8 cellular contexts compared by ENCODE assay signal in the genomic region with DNA sequence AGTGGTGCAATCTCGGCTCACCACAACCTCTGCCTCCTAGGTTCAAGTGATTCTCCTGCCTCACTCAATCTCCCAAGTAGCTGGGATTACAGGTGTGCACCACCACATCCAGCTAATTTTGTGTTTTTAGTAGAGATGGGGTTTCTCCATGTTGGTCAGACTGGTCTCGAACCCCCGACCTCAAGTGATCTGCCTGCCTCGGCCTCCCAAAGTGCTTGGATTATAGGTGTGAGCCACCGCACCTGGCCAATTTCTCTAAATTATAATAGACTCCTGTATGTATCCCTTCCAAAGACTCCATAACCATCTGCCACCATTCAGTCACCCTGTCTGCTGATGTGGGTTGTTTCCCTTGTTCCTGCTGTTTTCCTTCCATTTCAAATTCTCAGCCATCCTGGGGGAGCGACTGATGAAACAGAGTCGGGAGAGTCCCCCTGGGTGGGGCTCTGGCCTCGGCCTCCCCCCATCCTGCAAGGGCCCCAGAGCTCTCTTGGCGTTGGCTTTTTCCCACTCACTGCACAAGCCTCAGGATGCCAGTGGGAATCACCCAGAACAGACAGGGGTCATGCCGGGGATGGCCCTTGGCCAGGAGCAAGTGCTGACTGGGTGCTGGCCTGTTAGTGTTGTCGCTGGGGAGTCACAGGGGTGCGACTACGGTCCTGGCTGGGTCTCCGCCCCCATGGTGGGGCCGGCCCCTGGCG. TPM values are rescaled to one million over a fixed set of nuclear protein-coding genes. Genes with fewer than 3 reads are reported as not detected.
DNase-seq lines count a peak whose midpoint lies in the region; ATAC-seq and TF ChIP-seq lines count a peak whose summit lies in the region.
"Not testable (repeated sequence)": the region's sequence is repeated elsewhere in the genome, so short reads cannot be mapped to it uniquely, and the experiment has no call there.

No MANE protein-coding gene starts in this region.

- peak overlapping the region; percentile 66 for H3K4me2 ChIP-seq in BLaER1

- H3K36me3 ChIP-seq in BLaER1 (peaks cover 95% of the 10 kb centered on the region), Peyer's patch (peaks cover 0 to 70% (median 0%) of the 10 kb centered on the region in 3 donors), adipocyte (ENCODE audit: control insufficient read depth, insufficient read depth, low read length, severe bottlenecking) (peaks cover 72% of the 10 kb centered on the region), gastroesophageal sphincter (peaks cover 0 to 89% of the 10 kb centered on the region in 2 donors), right atrium auricular region (peaks cover 49% of the 10 kb centered on the region), sigmoid colon (peaks cover 0 to 83% (median 11%) of the 10 kb centered on the region in 4 donors)

- 94 to 100% methylated on average over 1 to 5 of the region's 16 CpGs for WGBS in gastroesophageal sphincter (ENCODE audit: low coverage in 1 of 2), 2 donors
- 87 to 90% methylated on average over 16 of the region's 16 CpGs for WGBS in sigmoid colon, 2 donors

- not testable (repeated sequence) for TF ChIP-seq EP300 in gastroesophageal sphincter (IDR thresholded peaks at IDR 0.05); sigmoid colon (IDR thresholded peaks at IDR 0.05)

- DNase-seq in Peyer's patch = peak in 2 of 3 donors; percentile 12 to 40
- not testable (repeated sequence) for DNase-seq in adipocyte (ENCODE audit: low read depth); right atrium auricular region (ENCODE audit: low spot score); naive B cell
- peak; percentile 41 for DNase-seq in sigmoid colon
- DNase-seq in stimulated activated naive CD8-positive, alpha-beta T cell treated with anti-CD3 and anti-CD28 coated beads, Interleukin-15, Interleukin-2, amounts not matched to agents 100 U/mL and 50 U/mL, for 24 hours = peak; percentile 1

- H3K27me3 ChIP-seq in BLaER1; Peyer's patch; adipocyte (replicated peaks; ENCODE audit: control insufficient read depth, insufficient read depth, low read length); gastroesophageal sphincter; right atrium auricular region; sigmoid colon: not testable (repeated sequence)

- H3K9me3 ChIP-seq in BLaER1; Peyer's patch; adipocyte (ENCODE audit: control insufficient read depth, low read length); gastroesophageal sphincter; right atrium auricular region; sigmoid colon: not testable (repeated sequence)

- not testable (repeated sequence) for TF ChIP-seq CTCF in Peyer's patch (IDR thresholded peaks at IDR 0.05); gastroesophageal sphincter (IDR thresholded peaks at IDR 0.05); right atrium auricular region (IDR thresholded peaks at IDR 0.05); sigmoid colon (IDR thresholded peaks at IDR 0.05)

- H3K27me3 Mint-ChIP-seq in naive B cell = not testable (repeated sequence)

- peak overlapping the region in 7 of 8 donors; percentile 47 to 82 (median 65) for H3K4me3 Mint-ChIP-seq in naive B cell

- H3K9me3 Mint-ChIP-seq in naive B cell = not testable (repeated sequence)

- peak overlapping the region; percentile 62; the same call in 1 of the 2 replicates for H3K27ac ChIP-seq in BLaER1
- H3K27ac ChIP-seq in Peyer's patch = not testable (repeated sequence)
- H3K27ac ChIP-seq in gastroesophageal sphincter = peak overlapping the region in 3 of 4 donors; percentile 34 to 61 (median 49)
- H3K27ac ChIP-seq in right atrium auricular region = peak overlapping the region; percentile 62 to 77
- H3K27ac ChIP-seq in sigmoid colon = peak overlapping the region; percentile 26 to 57 (median 42)

- intact Hi-C loops in sigmoid colon (cut with DNase I) = not testable (repeated sequence)

- not testable (repeated sequence) for TF ChIP-seq POLR2A in Peyer's patch (IDR thresholded peaks at IDR 0.05); gastroesophageal sphincter (IDR thresholded peaks at IDR 0.05); sigmoid colon (IDR thresholded peaks at IDR 0.05)

- H3K9ac ChIP-seq in BLaER1 (0 out of 2 replicates have a peak overlapping the region, but pooled peaks have one; percentile 10), adipocyte (ENCODE audit: low read length) (peak overlapping the region; percentile 60)

- not testable (repeated sequence) for H3K36me3 Mint-ChIP-seq in naive B cell

- peaks cover 49% of the 10 kb centered on the region for H4K20me1 ChIP-seq in BLaER1

- peaks cover 50% of the 10 kb centered on the region for H3K4me1 ChIP-seq in BLaER1
- H3K4me1 ChIP-seq in Peyer's patch; adipocyte (ENCODE audit: control insufficient read depth, insufficient read depth, low read length); right atrium auricular region; sigmoid colon: not testable (repeated sequence)
- peaks cover 0 to 14% (median 0%) of the 10 kb centered on the region in 3 donors for H3K4me1 ChIP-seq in gastroesophageal sphincter

- not testable (repeated sequence) for ATAC-seq in gastroesophageal sphincter; stimulated activated naive CD8-positive, alpha-beta T cell treated with anti-CD3 and anti-CD28 coated beads, Interleukin-15, Interleukin-2, amounts not matched to agents 100 U/mL and 50 U/mL, for 24 hours
- peak; percentile 13 to 20 for ATAC-seq in naive B cell (ENCODE audit: low read depth in 2 of 2)

- H3K27ac Mint-ChIP-seq in naive B cell = peak overlapping the region; percentile 55 to 92 (median 86)

- peaks cover 5 to 18% (median 15%) of the 10 kb centered on the region in 3 donors for H3K4me1 Mint-ChIP-seq in naive B cell

- H3K4me3 ChIP-seq in BLaER1; Peyer's patch; adipocyte (ENCODE audit: low read length); gastroesophageal sphincter; right atrium auricular region; sigmoid colon: not testable (repeated sequence)

RNA-seq across cellular contexts. Expression of a gene that starts 25.7 kb away (rescaled TPM):
- total RNA-seq in Peyer's patch (100 to 1,000 TPM in 2 of 4 donors, 10 to 100 TPM in 2; 54.5 to 133 (median 102) TPM), gastroesophageal sphincter (10 to 100 TPM; 18.3 to 46.2 (median 35.2) TPM), right atrium auricular region (10 to 100 TPM; 37.8 to 43.8 TPM), sigmoid colon (10 to 100 TPM in 3 of 4 donors, 1 to 10 TPM in 1; 9.5 to 23.3 (median 13.3) TPM)
- polyA plus RNA-seq in naive B cell (ENCODE audit: low read depth in 6 of 6) (100 to 1,000 TPM in 2 of 6 donors, 10 to 100 TPM in 4; 93.2 to 151 (median 99.7) TPM), sigmoid colon (10 to 100 TPM; 43.8 to 59.1 (median 54.8) TPM)

RNA-seq across cellular contexts. Expression of a gene that starts 57.0 kb away (rescaled TPM):
- total RNA-seq in Peyer's patch (10 to 100 TPM in 2 of 4 donors, 1 to 10 TPM in 2; 5.0 to 11.4 (median 10.1) TPM), gastroesophageal sphincter (10 to 100 TPM in 3 of 4 donors, 1 to 10 TPM in 1; 8.9 to 22.2 (median 15.4) TPM), right atrium auricular region (10 to 100 TPM; 15.4 to 17.0 TPM), sigmoid colon (10 to 100 TPM in 2 of 4 donors, 1 to 10 TPM in 2; 6.8 to 13.8 (median 9.9) TPM)
- polyA plus RNA-seq in naive B cell (ENCODE audit: low read depth in 6 of 6) (1 to 10 TPM in 3 of 6 donors, under 1 TPM in 2, not detected in 1; 0.52 to 2.2 (median 1.2) TPM), sigmoid colon (1 to 10 TPM; 2.5 to 4.5 (median 3.6) TPM)
